ENCODE assay signal across 18 cellular contexts in the genomic region with DNA sequence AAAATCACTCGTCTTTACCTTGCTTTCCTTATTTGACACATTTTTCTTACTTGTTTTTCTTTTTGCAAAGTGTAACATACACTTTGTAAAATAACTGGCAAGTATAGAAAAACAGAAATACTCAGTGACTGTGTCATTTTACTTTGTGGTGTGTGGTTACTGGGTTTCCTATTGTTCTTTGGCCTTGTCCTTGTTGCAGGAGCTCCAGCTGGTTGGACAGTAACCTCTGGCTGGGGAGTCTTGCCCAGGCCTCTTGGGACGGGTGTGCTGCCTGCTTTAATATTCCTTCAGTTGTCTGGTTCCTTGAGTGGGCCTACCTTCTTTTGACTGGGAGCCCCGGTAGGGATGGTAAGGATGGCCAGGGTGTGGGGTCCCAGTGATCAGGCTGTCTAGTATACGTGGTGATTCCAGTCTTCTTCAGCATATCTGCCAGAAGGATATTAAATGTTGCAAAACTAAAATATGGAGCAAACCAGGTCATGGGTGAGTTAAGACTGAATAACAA. TPM values are rescaled to one million over a fixed set of nuclear protein-coding genes. Genes with fewer than 3 reads are reported as not detected.
DNase-seq lines count a peak whose midpoint lies in the region; ATAC-seq and TF ChIP-seq lines count a peak whose summit lies in the region.
"Had no signal": no experiment of that assay in that cellular context is flagged by ENCODE, and none has a peak within 500 bp of the region (broad histone marks: within the 10 kb centered on the region; RNA-seq: fewer than 3 reads in every experiment).

No MANE protein-coding gene starts in this region.

- TF ChIP-seq CTCF in activated CD8-positive, alpha-beta T cell treated with anti-CD3 and anti-CD28 coated beads for 36 hours (IDR thresholded peaks at IDR 0.05) = no peak
- TF ChIP-seq CTCF in osteocyte (IDR thresholded peaks at IDR 0.05) = no peak
- TF ChIP-seq CTCF in heart right ventricle (IDR thresholded peaks at IDR 0.05) = no peak

- no peak for ATAC-seq in activated CD8-positive, alpha-beta T cell treated with anti-CD3 and anti-CD28 coated beads, Interleukin-2, amount 10 ng/mL, durations not matched to agents 7 days and 5 days
- ATAC-seq in activated CD8-positive, alpha-beta T cell treated with anti-CD3 and anti-CD28 coated beads for 36 hours = no peak
- ATAC-seq in heart right ventricle (no peak), HG03280 (IDR thresholded peaks at IDR 0.05; ENCODE audit: unreplicated experiment) (no peak)

- POLR2A ChIA-PET in activated CD8-positive, alpha-beta T cell treated with anti-CD3 and anti-CD28 coated beads, Interleukin-2, amount 10 ng/mL, durations not matched to agents 7 days and 5 days (lab: Charles Lee) = no interaction called here
- POLR2A ChIA-PET in activated CD8-positive, alpha-beta T cell treated with anti-CD3 and anti-CD28 coated beads for 36 hours (lab: Charles Lee) = no interaction called here

- no peak overlapping the region for H3K27ac ChIP-seq in heart right ventricle
- H3K27ac ChIP-seq: 22Rv1 had no signal

- H3K36me3 ChIP-seq in heart right ventricle = peaks cover 0 to 29% (median 0%) of the 10 kb centered on the region in 9 donors

- H3K27me3 ChIP-seq in heart right ventricle = no peaks in the 10 kb centered on the region

- peaks cover 10% of the 10 kb centered on the region for H3K4me1 Mint-ChIP-seq in activated CD8-positive, alpha-beta T cell treated with anti-CD3 and anti-CD28 coated beads, Interleukin-2, amount 10 ng/mL, durations not matched to agents 7 days and 5 days (ENCODE audit: low read depth)
- peaks cover 7% of the 10 kb centered on the region for H3K4me1 Mint-ChIP-seq in activated CD8-positive, alpha-beta T cell treated with anti-CD3 and anti-CD28 coated beads for 36 hours (ENCODE audit: low read depth)
- peaks cover 11% of the 10 kb centered on the region for H3K4me1 Mint-ChIP-seq in osteocyte (ENCODE audit: unreplicated experiment)
- peaks cover 2% of the 10 kb centered on the region for H3K4me1 Mint-ChIP-seq in T-helper 2 cell treated with Interferon-gamma antibody and Interleukin-4, amounts not matched to agents 5 μg/mL and 100 μg/mL, for 36 hours (ENCODE audit: low read depth)

- no peaks in the 10 kb centered on the region for H3K9me3 Mint-ChIP-seq in activated CD8-positive, alpha-beta T cell treated with anti-CD3 and anti-CD28 coated beads, Interleukin-2, amount 10 ng/mL, durations not matched to agents 7 days and 5 days (ENCODE audit: insufficient read depth)
- H3K9me3 Mint-ChIP-seq in activated CD8-positive, alpha-beta T cell treated with anti-CD3 and anti-CD28 coated beads for 36 hours = no peaks in the 10 kb centered on the region
- H3K9me3 Mint-ChIP-seq in osteocyte (ENCODE audit: unreplicated experiment) = no peaks in the 10 kb centered on the region
- no peaks in the 10 kb centered on the region for H3K9me3 Mint-ChIP-seq in T-helper 2 cell treated with Interferon-gamma antibody and Interleukin-4, amounts not matched to agents 5 μg/mL and 100 μg/mL, for 36 hours

- H3K36me3 Mint-ChIP-seq in activated CD8-positive, alpha-beta T cell treated with anti-CD3 and anti-CD28 coated beads, Interleukin-2, amount 10 ng/mL, durations not matched to agents 7 days and 5 days (ENCODE audit: low read depth) = peaks cover 68% of the 10 kb centered on the region
- peaks cover 18% of the 10 kb centered on the region for H3K36me3 Mint-ChIP-seq in activated CD8-positive, alpha-beta T cell treated with anti-CD3 and anti-CD28 coated beads for 36 hours (ENCODE audit: low read depth)
- no peaks in the 10 kb centered on the region for H3K36me3 Mint-ChIP-seq in osteocyte (ENCODE audit: unreplicated experiment)
- peaks cover 28% of the 10 kb centered on the region for H3K36me3 Mint-ChIP-seq in T-helper 2 cell treated with Interferon-gamma antibody and Interleukin-4, amounts not matched to agents 5 μg/mL and 100 μg/mL, for 36 hours (ENCODE audit: low read depth)

- intact Hi-C loops in activated CD8-positive, alpha-beta T cell treated with anti-CD3 and anti-CD28 coated beads for 36 hours (cut with micrococcal nuclease) = no loop called here
- intact Hi-C loops in heart right ventricle (cut with DNase I) = loop anchor here in 1 of 10 donors (10.0 kb wide), 1 partner anchor 46 kb away; no protein-coding TSS in a partner anchor

- no peaks in the 10 kb centered on the region for H3K27me3 Mint-ChIP-seq in activated CD8-positive, alpha-beta T cell treated with anti-CD3 and anti-CD28 coated beads, Interleukin-2, amount 10 ng/mL, durations not matched to agents 7 days and 5 days (ENCODE audit: low read depth)
- no peaks in the 10 kb centered on the region for H3K27me3 Mint-ChIP-seq in activated CD8-positive, alpha-beta T cell treated with anti-CD3 and anti-CD28 coated beads for 36 hours
- H3K27me3 Mint-ChIP-seq in osteocyte (ENCODE audit: unreplicated experiment) = no peaks in the 10 kb centered on the region
- no peaks in the 10 kb centered on the region for H3K27me3 Mint-ChIP-seq in T-helper 2 cell treated with Interferon-gamma antibody and Interleukin-4, amounts not matched to agents 5 μg/mL and 100 μg/mL, for 36 hours (ENCODE audit: low read depth)

- 81 to 94% methylated on average over 4 of the region's 4 CpGs for WGBS in heart right ventricle, 2 donors

- H3K9me3 ChIP-seq in heart right ventricle = no peaks in the 10 kb centered on the region

- no peak overlapping the region for H3K4me3 Mint-ChIP-seq in activated CD8-positive, alpha-beta T cell treated with anti-CD3 and anti-CD28 coated beads, Interleukin-2, amount 10 ng/mL, durations not matched to agents 7 days and 5 days
- no peak overlapping the region for H3K4me3 Mint-ChIP-seq in activated CD8-positive, alpha-beta T cell treated with anti-CD3 and anti-CD28 coated beads for 36 hours
- H3K4me3 Mint-ChIP-seq in osteocyte (ENCODE audit: unreplicated experiment) = no peak overlapping the region
- H3K4me3 Mint-ChIP-seq in T-helper 2 cell treated with Interferon-gamma antibody and Interleukin-4, amounts not matched to agents 5 μg/mL and 100 μg/mL, for 36 hours = no peak overlapping the region
- H3K4me3 Mint-ChIP-seq: H9 had no signal

- H3K4me1 ChIP-seq in heart right ventricle = peaks cover 0 to 41% (median 22%) of the 10 kb centered on the region in 9 donors

- peak overlapping the region; percentile 26 for H3K27ac Mint-ChIP-seq in activated CD8-positive, alpha-beta T cell treated with anti-CD3 and anti-CD28 coated beads, Interleukin-2, amount 10 ng/mL, durations not matched to agents 7 days and 5 days
- H3K27ac Mint-ChIP-seq in activated CD8-positive, alpha-beta T cell treated with anti-CD3 and anti-CD28 coated beads for 36 hours = no peak overlapping the region
- H3K27ac Mint-ChIP-seq in osteocyte (ENCODE audit: unreplicated experiment) = no peak overlapping the region
- no peak overlapping the region for H3K27ac Mint-ChIP-seq in T-helper 2 cell treated with Interferon-gamma antibody and Interleukin-4, amounts not matched to agents 5 μg/mL and 100 μg/mL, for 36 hours
- H3K27ac Mint-ChIP-seq: H9 had no signal

- no peak overlapping the region for H3K4me3 ChIP-seq in heart right ventricle

- CTCF ChIA-PET in activated CD8-positive, alpha-beta T cell treated with anti-CD3 and anti-CD28 coated beads, Interleukin-2, amount 10 ng/mL, durations not matched to agents 7 days and 5 days (lab: Charles Lee) = no interaction called here
- CTCF ChIA-PET in activated CD8-positive, alpha-beta T cell treated with anti-CD3 and anti-CD28 coated beads for 36 hours (lab: Charles Lee) = no interaction called here

- no peak for DNase-seq in activated CD8-positive, alpha-beta T cell treated with anti-CD3 and anti-CD28 coated beads, Interleukin-2, amount 10 ng/mL, durations not matched to agents 7 days and 5 days
- no peak for DNase-seq in activated CD8-positive, alpha-beta T cell treated with anti-CD3 and anti-CD28 coated beads for 36 hours
- DNase-seq in astrocyte of the hippocampus (ENCODE audit: low read depth, low spot score) = peak; percentile 53
- peak; percentile 51 for DNase-seq in osteocyte (ENCODE audit: extremely low spot score, unreplicated experiment)
- DNase-seq in T-helper 2 cell treated with Interferon-gamma antibody and Interleukin-4, amounts not matched to agents 5 μg/mL and 100 μg/mL, for 36 hours (ENCODE audit: low spot score) = no peak
- DNase-seq in heart right ventricle = no peak
- no peak for DNase-seq in AG08395 (ENCODE audit: low spot score)
- DNase-seq: DND-41, H9, NCI-H1417 treated with DMSO at 0.1 percent for 48 hours, NCI-H2029 treated with DMSO at 0.1 percent for 48 hours, NCI-H2171 treated with DMSO at 0.1 percent for 48 hours, NCI-H446 treated with DMSO at 0.1 percent for 48 hours, OCI-M1, RPMI8226, SIG-M5 had no signal

RNA-seq across cellular contexts. Expression of gene RNF144A, which starts 53.8 kb away (rescaled TPM):
- total RNA-seq in activated CD8-positive, alpha-beta T cell treated with anti-CD3 and anti-CD28 coated beads, Interleukin-2, amount 10 ng/mL, durations not matched to agents 7 days and 5 days = 10 to 100 TPM; 76.9 to 87.0 TPM
- total RNA-seq in activated CD8-positive, alpha-beta T cell treated with anti-CD3 and anti-CD28 coated beads for 36 hours = 10 to 100 TPM; 32.6 to 36.5 TPM
- 9.0 and 9.6 TPM in 2 replicates for total RNA-seq in osteocyte
- total RNA-seq in heart right ventricle = 10 to 100 TPM in 8 of 10 donors, 1 to 10 TPM in 2; 9.2 to 19.7 (median 11.9) TPM
- 1 to 10 TPM; 3.6 to 4.9 TPM for polyA plus RNA-seq in heart right ventricle

Comparison
In these comparisons a context has a peak if more than half of its experiments do, and no peak if none do; other contexts are left out.
1. DNase-seq: peak in astrocyte of the hippocampus (single experiment) and osteocyte (single experiment); none in activated CD8-positive, alpha-beta T cell treated with anti-CD3 and anti-CD28 coated beads, Interleukin-2, amount 10 ng/mL, durations not matched to agents 7 days and 5 days (single experiment), activated CD8-positive, alpha-beta T cell treated with anti-CD3 and anti-CD28 coated beads for 36 hours (single experiment), T-helper 2 cell treated with Interferon-gamma antibody and Interleukin-4, amounts not matched to agents 5 μg/mL and 100 μg/mL, for 36 hours (single experiment), heart right ventricle (0 of 2) and AG08395 (single experiment).